In genomic region chr6:111642463-111643158, GRCh38 we compare ENCODE assay signal across 8 cellular contexts. TPM values are rescaled to one million over a fixed set of nuclear protein-coding genes. Genes with fewer than 3 reads are reported as not detected.
DNase-seq lines count a peak whose midpoint lies in the region; ATAC-seq lines count a peak whose summit lies in the region.

No MANE protein-coding gene starts in this region.

- H3K36me3 Mint-ChIP-seq in activated T-cell treated with anti-CD3 and anti-CD28 coated beads, Interleukin-2, amount 50 U/mL, for 4 hours (ENCODE audit: insufficient read depth): peaks cover 11% of the 10 kb centered on the region

- in situ Hi-C loops in KBM-7 (cut with MboI; ENCODE audit: low pct_unique_long_range_greater_than_20kb, low sequenced_read_pairs): no loop called here

- no peaks in the 10 kb centered on the region for H3K4me1 Mint-ChIP-seq in activated T-cell treated with anti-CD3 and anti-CD28 coated beads, Interleukin-2, amount 50 U/mL, for 4 hours (ENCODE audit: low read depth)

- peaks cover 3% of the 10 kb centered on the region for H3K9me3 Mint-ChIP-seq in activated T-cell treated with anti-CD3 and anti-CD28 coated beads, Interleukin-2, amount 50 U/mL, for 4 hours

- no peak overlapping the region for H3K4me3 Mint-ChIP-seq in activated T-cell treated with anti-CD3 and anti-CD28 coated beads, Interleukin-2, amount 50 U/mL, for 4 hours

- DNase-seq in Ammon's horn (ENCODE audit: low spot score): peak; percentile 73
- DNase-seq in KBM-7: peak; percentile 79
- peak; percentile 28 for DNase-seq in SW480 (ENCODE audit: low spot score)
- DNase-seq in myocyte (ENCODE audit: low read depth): peak; percentile 79
- DNase-seq in activated T-cell treated with anti-CD3 and anti-CD28 coated beads, Interleukin-2, amount 50 U/mL, for 4 hours: no peak

- ATAC-seq in GM18498 (IDR thresholded peaks at IDR 0.05; ENCODE audit: unreplicated experiment): peak; percentile 74
- ATAC-seq in esophagus mucosa: peak; percentile 52
- no peak for ATAC-seq in HG02938 (IDR thresholded peaks at IDR 0.05; ENCODE audit: unreplicated experiment)
- no peak for ATAC-seq in activated T-cell treated with anti-CD3 and anti-CD28 coated beads, Interleukin-2, amount 50 U/mL, for 4 hours

- no peaks in the 10 kb centered on the region for H3K27me3 Mint-ChIP-seq in activated T-cell treated with anti-CD3 and anti-CD28 coated beads, Interleukin-2, amount 50 U/mL, for 4 hours (ENCODE audit: low read depth)

RNA-seq across cellular contexts. Expression of gene TRAF3IP2, which starts 36.9 kb away (rescaled TPM):
- total RNA-seq in esophagus mucosa: 68.5 TPM
- 14.6 and 19.7 TPM in 2 replicates for total RNA-seq in myocyte
- 21.3 TPM for polyA plus RNA-seq in myocyte (2012)
- total RNA-seq in activated T-cell treated with anti-CD3 and anti-CD28 coated beads, Interleukin-2, amount 50 U/mL, for 4 hours: 10 to 100 TPM; 15.3 to 20.8 (median 19.3) TPM

Comparison
In these comparisons a context has a peak if more than half of its experiments do, and no peak if none do; other contexts are left out.
1. ATAC-seq: peak in GM18498 (single experiment) and esophagus mucosa (single experiment); none in HG02938 (single experiment) and activated T-cell treated with anti-CD3 and anti-CD28 coated beads, Interleukin-2, amount 50 U/mL, for 4 hours (0 of 2).